ENCODE assay signal across 18 cellular contexts in the genomic region with DNA sequence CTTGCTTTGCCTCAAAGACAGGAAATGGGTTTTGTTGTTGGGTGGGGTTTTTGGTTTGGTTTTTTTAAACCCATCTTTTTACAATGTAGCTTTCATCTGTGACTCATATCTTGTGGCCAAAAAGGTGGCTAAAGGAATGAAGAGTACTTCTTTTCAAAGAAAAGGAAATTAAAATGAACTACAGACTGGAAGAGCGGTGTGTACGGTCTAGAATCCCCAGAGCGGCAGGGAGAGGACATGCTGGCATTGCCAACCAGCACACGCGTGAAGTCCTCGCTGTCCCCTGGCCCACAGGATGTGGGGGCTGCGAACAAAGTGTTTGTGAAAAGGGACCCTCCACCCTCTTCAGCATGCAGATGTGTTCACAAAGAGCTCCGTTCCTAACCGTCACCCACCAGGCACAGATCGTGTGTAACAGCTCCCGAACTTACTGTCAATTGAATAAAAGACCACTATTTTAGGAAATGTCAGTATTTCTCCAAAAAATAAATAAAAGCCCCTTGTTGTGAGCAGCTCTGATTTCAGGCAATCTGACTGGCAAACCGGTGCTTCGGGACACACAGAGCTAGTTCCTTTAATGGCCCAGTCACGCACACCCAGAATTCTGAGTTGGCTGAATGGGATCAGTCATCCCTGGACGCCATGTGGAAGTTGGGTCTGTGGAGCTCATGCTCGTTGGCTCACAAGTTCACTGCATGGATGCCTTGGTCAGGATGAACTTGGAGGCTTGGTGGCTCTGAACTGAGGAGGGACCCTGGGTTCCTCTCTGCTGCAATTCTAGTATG.
DNase-seq lines count a peak whose midpoint lies in the region; ATAC-seq, FAIRE-seq and TF ChIP-seq lines count a peak whose summit lies in the region.
"Had no signal": no experiment of that assay in that cellular context is flagged by ENCODE, and none has a peak within 500 bp of the region (broad histone marks: within the 10 kb centered on the region; RNA-seq: fewer than 3 reads in every experiment).

No MANE protein-coding gene starts in this region.

- POLR2A ChIA-PET in activated CD4-positive, alpha-beta T cell treated with anti-CD3 and anti-CD28 coated beads for 36 hours (lab: Charles Lee): no interaction called here

- H3K4me3 ChIP-seq in small intestine (ENCODE audit: low read depth in 1 of 2, low read length in 2 of 2): no peak overlapping the region
- H3K4me3 ChIP-seq: coronary artery, neural progenitor cell had no signal

- H3K36me3 Mint-ChIP-seq in activated CD4-positive, alpha-beta T cell treated with anti-CD3 and anti-CD28 coated beads for 36 hours (ENCODE audit: low read depth): no peaks in the 10 kb centered on the region
- H3K36me3 Mint-ChIP-seq in activated T-helper 2 cell treated with anti-CD3 and anti-CD28 coated beads, Interferon-gamma antibody, Interleukin-2, Interleukin-4, amounts not matched to agents 10 μg/mL and 5 μg/mL and 100 μg/mL, durations not matched to agents 14 hours and 24 hours and 36 hours (ENCODE audit: low read depth): no peaks in the 10 kb centered on the region
- H3K36me3 Mint-ChIP-seq: neural progenitor cell; stimulated activated naive B cell treated with anti-CD40 and anti-IgM and Interleukin-4, amounts not matched to agents 10 μg/mL and 1 μg/mL and 100 μg/mL, for 72 hours had no signal

- peaks cover 31% of the 10 kb centered on the region for H3K4me1 Mint-ChIP-seq in activated CD4-positive, alpha-beta T cell treated with anti-CD3 and anti-CD28 coated beads for 36 hours
- peaks cover 13% of the 10 kb centered on the region for H3K4me1 Mint-ChIP-seq in activated T-helper 2 cell treated with anti-CD3 and anti-CD28 coated beads, Interferon-gamma antibody, Interleukin-2, Interleukin-4, amounts not matched to agents 10 μg/mL and 5 μg/mL and 100 μg/mL, durations not matched to agents 14 hours and 24 hours and 36 hours (ENCODE audit: low read depth)
- H3K4me1 Mint-ChIP-seq: stimulated activated naive B cell treated with anti-CD40 and anti-IgM and Interleukin-4, amounts not matched to agents 10 μg/mL and 1 μg/mL and 100 μg/mL, for 72 hours had no signal

- no peaks in the 10 kb centered on the region for H3K36me3 ChIP-seq in small intestine (ENCODE audit: control insufficient read depth in 2 of 2, insufficient read depth in 2 of 2, low read length in 2 of 2)
- H3K36me3 ChIP-seq: neural progenitor cell had no signal

- no peak overlapping the region for H3K4me3 Mint-ChIP-seq in activated CD4-positive, alpha-beta T cell treated with anti-CD3 and anti-CD28 coated beads for 36 hours
- peak overlapping the region; percentile 46 for H3K4me3 Mint-ChIP-seq in activated T-helper 2 cell treated with anti-CD3 and anti-CD28 coated beads, Interferon-gamma antibody, Interleukin-2, Interleukin-4, amounts not matched to agents 10 μg/mL and 5 μg/mL and 100 μg/mL, durations not matched to agents 14 hours and 24 hours and 36 hours (ENCODE audit: low read depth)
- H3K4me3 Mint-ChIP-seq: neural progenitor cell; stimulated activated naive B cell treated with anti-CD40 and anti-IgM and Interleukin-4, amounts not matched to agents 10 μg/mL and 1 μg/mL and 100 μg/mL, for 72 hours had no signal

- in situ Hi-C loops in KBM-7 (cut with MboI; ENCODE audit: low pct_unique_long_range_greater_than_20kb, low sequenced_read_pairs): no loop called here

- peak overlapping the region; percentile 44 for H3K27ac Mint-ChIP-seq in activated CD4-positive, alpha-beta T cell treated with anti-CD3 and anti-CD28 coated beads for 36 hours
- H3K27ac Mint-ChIP-seq in activated T-helper 2 cell treated with anti-CD3 and anti-CD28 coated beads, Interferon-gamma antibody, Interleukin-2, Interleukin-4, amounts not matched to agents 10 μg/mL and 5 μg/mL and 100 μg/mL, durations not matched to agents 14 hours and 24 hours and 36 hours: peak overlapping the region; percentile 15
- H3K27ac Mint-ChIP-seq: neural progenitor cell; stimulated activated naive B cell treated with anti-CD40 and anti-IgM and Interleukin-4, amounts not matched to agents 10 μg/mL and 1 μg/mL and 100 μg/mL, for 72 hours had no signal

- CTCF ChIA-PET in activated CD4-positive, alpha-beta T cell treated with anti-CD3 and anti-CD28 coated beads for 36 hours (lab: Charles Lee): no interaction called here

- H3K9me3 ChIP-seq in small intestine (ENCODE audit: control insufficient read depth, low read depth): no peaks in the 10 kb centered on the region

- no peak for TF ChIP-seq POLR2A in GM12891 (IDR thresholded peaks at IDR 0.05; ENCODE audit: low read depth, low read length)

- ATAC-seq in activated CD4-positive, alpha-beta T cell treated with anti-CD3 and anti-CD28 coated beads for 36 hours: peak; percentile 57
- ATAC-seq in GM21786 (IDR thresholded peaks at IDR 0.05; ENCODE audit: unreplicated experiment): no peak
- ATAC-seq: stimulated activated naive B cell treated with anti-CD40 and anti-IgM and Interleukin-4, amounts not matched to agents 10 μg/mL and 1 μg/mL and 100 μg/mL, for 72 hours had no signal

- H3K27me3 ChIP-seq in small intestine (ENCODE audit: control insufficient read depth in 2 of 2, insufficient read depth in 2 of 2, low read length in 2 of 2): peaks cover 0 to 3% of the 10 kb centered on the region in 2 donors
- H3K27me3 ChIP-seq: neural progenitor cell had no signal

- intact Hi-C loops in activated CD4-positive, alpha-beta T cell treated with anti-CD3 and anti-CD28 coated beads for 36 hours (cut with DNase I, micrococcal nuclease): no loop called here
- intact Hi-C loops in activated T-helper 2 cell treated with anti-CD3 and anti-CD28 coated beads, Interferon-gamma antibody, Interleukin-2, Interleukin-4, amounts not matched to agents 10 μg/mL and 5 μg/mL and 100 μg/mL, durations not matched to agents 14 hours and 24 hours and 36 hours (cut with micrococcal nuclease): no loop called here

- H3K9me3 Mint-ChIP-seq in activated CD4-positive, alpha-beta T cell treated with anti-CD3 and anti-CD28 coated beads for 36 hours (ENCODE audit: low read depth): no peaks in the 10 kb centered on the region
- H3K9me3 Mint-ChIP-seq in activated T-helper 2 cell treated with anti-CD3 and anti-CD28 coated beads, Interferon-gamma antibody, Interleukin-2, Interleukin-4, amounts not matched to agents 10 μg/mL and 5 μg/mL and 100 μg/mL, durations not matched to agents 14 hours and 24 hours and 36 hours: no peaks in the 10 kb centered on the region
- H3K9me3 Mint-ChIP-seq: neural progenitor cell had no signal

- H3K4me1 ChIP-seq in small intestine (ENCODE audit: control insufficient read depth in 2 of 2, insufficient read depth in 1 of 2, low read depth in 1 of 2, low read length in 1 of 2): no peaks in the 10 kb centered on the region
- H3K4me1 ChIP-seq: neural progenitor cell had no signal

- no peak overlapping the region for H3K27ac ChIP-seq in small intestine (ENCODE audit: low read depth in 1 of 2, low read length in 1 of 2)
- H3K27ac ChIP-seq: coronary artery, neural progenitor cell had no signal

- no peaks in the 10 kb centered on the region for H3K27me3 Mint-ChIP-seq in activated CD4-positive, alpha-beta T cell treated with anti-CD3 and anti-CD28 coated beads for 36 hours
- H3K27me3 Mint-ChIP-seq in activated T-helper 2 cell treated with anti-CD3 and anti-CD28 coated beads, Interferon-gamma antibody, Interleukin-2, Interleukin-4, amounts not matched to agents 10 μg/mL and 5 μg/mL and 100 μg/mL, durations not matched to agents 14 hours and 24 hours and 36 hours (ENCODE audit: low read depth): peaks cover 5% of the 10 kb centered on the region
- H3K27me3 Mint-ChIP-seq: stimulated activated naive B cell treated with anti-CD40 and anti-IgM and Interleukin-4, amounts not matched to agents 10 μg/mL and 1 μg/mL and 100 μg/mL, for 72 hours had no signal

- WGBS in small intestine, 3 donors: 80 to 90% (median 82%) methylated on average over 16 of the region's 16 CpGs

- DNase-seq in activated CD4-positive, alpha-beta T cell treated with anti-CD3 and anti-CD28 coated beads for 36 hours: peak; percentile 11
- no peak for DNase-seq in activated CD4-positive, alpha-beta T cell treated with anti-CD3 and anti-CD28 coated beads, Interleukin-2, amount 50 U/mL, for 1 hour
- peak; percentile 75 for DNase-seq in M059J (ENCODE audit: low read depth)
- peak; percentile 11 for DNase-seq in activated T-helper 2 cell treated with anti-CD3 and anti-CD28 coated beads, Interferon-gamma antibody, Interleukin-2, Interleukin-4, amounts not matched to agents 10 μg/mL and 5 μg/mL and 100 μg/mL, durations not matched to agents 14 hours and 24 hours and 36 hours (ENCODE audit: low spot score)
- DNase-seq in small intestine: peak; percentile 2
- DNase-seq in KBM-7: no peak
- DNase-seq in GM12891 (ENCODE audit: insufficient read length, low spot score): no peak
- DNase-seq: activated CD4-positive, CD25-positive, alpha-beta regulatory T cell; foreskin fibroblast; hippocampal formation; NCI-H1694 treated with DMSO at 0.1 percent for 48 hours; NCI-H345; Right ventricle myocardium superior; stimulated activated naive B cell treated with anti-CD40 and anti-IgM and Interleukin-4, amounts not matched to agents 10 μg/mL and 1 μg/mL and 100 μg/mL, for 72 hours; trophoblast cell had no signal

- FAIRE-seq in small intestine (lab: Jason Lieb, UNC): no peak
- FAIRE-seq in GM12891 (lab: Jason Lieb, UNC): no peak

TF ChIP-seq in GM12891, 5 proteins besides CTCF, POLR2A, EP300 and RAD21:
- no peak for TF ChIP-seq TAF1 (IDR thresholded peaks at IDR 0.05; ENCODE audit: low read depth, low read length)
- TF ChIP-seq POU2F2 (IDR thresholded peaks at IDR 0.05; ENCODE audit: low read depth, low read length): no peak
- no peak for TF ChIP-seq PAX5 (IDR thresholded peaks at IDR 0.05; ENCODE audit: insufficient read depth, low read length, severe bottlenecking)
- no peak for TF ChIP-seq SPI1 (IDR thresholded peaks at IDR 0.05; ENCODE audit: low read depth, low read length)
- TF ChIP-seq POLR2AphosphoS5 (IDR thresholded peaks at IDR 0.05; ENCODE audit: low read depth, low read length): no peak
TF ChIP-seq in GM12891: peak in this region for 0.

Comparison
In these comparisons a context has a peak if more than half of its experiments do, and no peak if none do; other contexts are left out.
1. DNase-seq: peak in activated CD4-positive, alpha-beta T cell treated with anti-CD3 and anti-CD28 coated beads for 36 hours (single experiment), M059J (single experiment), activated T-helper 2 cell treated with anti-CD3 and anti-CD28 coated beads, Interferon-gamma antibody, Interleukin-2, Interleukin-4, amounts not matched to agents 10 μg/mL and 5 μg/mL and 100 μg/mL, durations not matched to agents 14 hours and 24 hours and 36 hours (single experiment) and small intestine (single experiment); none in activated CD4-positive, alpha-beta T cell treated with anti-CD3 and anti-CD28 coated beads, Interleukin-2, amount 50 U/mL, for 1 hour (single experiment), KBM-7 (single experiment) and GM12891 (single experiment).